Comparison of ENCODE assay signal across 12 cellular contexts in the genomic region with DNA sequence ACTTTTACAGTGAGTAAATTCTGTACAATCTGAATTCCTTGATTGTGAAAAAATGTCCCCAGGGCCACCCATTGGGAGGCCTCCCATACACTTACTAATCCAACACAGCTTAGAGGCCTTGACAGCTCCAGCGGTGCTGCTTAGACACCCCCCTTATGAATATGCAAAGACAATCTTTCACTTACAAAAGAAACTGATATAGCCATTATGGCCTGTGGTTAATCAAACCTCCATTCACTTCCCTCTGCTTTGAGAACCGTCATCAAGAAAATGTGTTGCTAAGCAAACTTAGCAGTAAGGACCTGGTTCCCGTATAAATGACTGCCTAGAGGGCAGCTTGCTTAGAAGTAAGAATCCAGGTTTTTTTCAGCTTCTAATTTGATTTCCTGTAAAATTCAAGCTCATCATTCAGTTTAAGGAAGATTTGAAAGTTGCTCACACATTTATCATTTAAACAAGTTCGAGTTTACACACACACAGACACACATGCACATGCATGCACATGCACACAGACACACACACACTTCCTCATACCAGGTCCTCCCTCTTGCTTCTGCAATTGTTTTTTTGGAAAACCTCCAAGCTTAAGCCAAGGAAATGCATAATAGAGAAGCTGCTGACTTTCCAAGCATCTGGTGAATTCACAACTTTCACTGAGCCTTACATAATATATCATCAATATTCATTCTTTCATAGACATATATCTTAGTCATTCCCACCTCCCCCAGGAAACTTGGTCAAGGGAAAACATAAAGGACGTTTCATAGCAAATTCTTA.
DNase-seq lines count a peak whose midpoint lies in the region; ATAC-seq and TF ChIP-seq lines count a peak whose summit lies in the region.
"Had no signal": no experiment of that assay in that cellular context is flagged by ENCODE, and none has a peak within 500 bp of the region (broad histone marks: within the 10 kb centered on the region; RNA-seq: fewer than 3 reads in every experiment).

No MANE protein-coding gene starts in this region.

- WGBS in right cardiac atrium, result 24% methylated on average over 5 of the region's 5 CpGs
- WGBS in smooth muscle cell (ENCODE audit: low lambda C conversion rate), result 38% methylated on average over 5 of the region's 5 CpGs
- 17 to 25% (median 18%) methylated on average over 5 of the region's 5 CpGs for WGBS in ovary, 3 donors
- WGBS in mesenchymal stem cell, result 69% methylated on average over 5 of the region's 5 CpGs

- H3K79me1 ChIP-seq in mesenchymal stem cell (replicated peaks; ENCODE audit: low read length, poor library complexity, severe bottlenecking), result no peaks in the 10 kb centered on the region

- no peak overlapping the region for H3K23ac ChIP-seq in mesenchymal stem cell (ENCODE audit: low read length in 2 of 2)

- no peak overlapping the region for H3K27ac ChIP-seq in right cardiac atrium (ENCODE audit: low read length)
- H3K27ac ChIP-seq in smooth muscle cell (ENCODE audit: low read depth), result no peak overlapping the region
- no peak overlapping the region for H3K27ac ChIP-seq in ovary
- no peak overlapping the region for H3K27ac ChIP-seq in mesenchymal stem cell (ENCODE audit: low read length, poor library complexity, severe bottlenecking)

- H3K27me3 ChIP-seq in adipocyte (replicated peaks; ENCODE audit: control insufficient read depth, insufficient read depth, low read length), result peaks cover 8% of the 10 kb centered on the region
- H3K27me3 ChIP-seq in right cardiac atrium (ENCODE audit: control insufficient read depth, insufficient read depth), result no peaks in the 10 kb centered on the region
- no peaks in the 10 kb centered on the region for H3K27me3 ChIP-seq in smooth muscle cell (ENCODE audit: low read depth)
- H3K27me3 ChIP-seq in ovary, result no peaks in the 10 kb centered on the region
- peaks cover 0 to 8% of the 10 kb centered on the region in 2 experiments for H3K27me3 ChIP-seq in mesenchymal stem cell (ENCODE audit: control insufficient read depth in 1 of 2, insufficient read depth in 1 of 2, low read length in 2 of 2)

- H4K91ac ChIP-seq in mesenchymal stem cell (ENCODE audit: low read length), result no peak overlapping the region

- no peaks in the 10 kb centered on the region for H4K20me1 ChIP-seq in smooth muscle cell (ENCODE audit: low read depth)

- H3K79me2 ChIP-seq in smooth muscle cell (ENCODE audit: low read depth), result no peaks in the 10 kb centered on the region

- no peak overlapping the region for H3K18ac ChIP-seq in mesenchymal stem cell (ENCODE audit: low read depth in 1 of 2, low read length in 2 of 2)

- peak; percentile 35 for DNase-seq in NCI-H2029 (lab: John Stamatoyannopoulos, UW)
- no peak for DNase-seq in NCI-H2029 treated with DMSO at 0.1 percent for 48 hours (lab: John Stamatoyannopoulos, UW)
- DNase-seq in adipocyte (ENCODE audit: low read depth), result peak; percentile 33
- no peak for DNase-seq in right cardiac atrium
- DNase-seq in smooth muscle cell (lab: John Stamatoyannopoulos, UW; ENCODE audit: unreplicated experiment), result no peak
- DNase-seq in ovary, result no peak
- DNase-seq in mesenchymal stem cell, result no peak
- DNase-seq: activated CD8-positive, alpha-beta T cell treated with anti-CD3 and anti-CD28 coated beads for 36 hours; kidney; NCI-H510A; T-helper 1 cell had no signal

- no peak overlapping the region for H2BK5ac ChIP-seq in mesenchymal stem cell (ENCODE audit: low read depth, low read length, poor library complexity, severe bottlenecking)

- intact Hi-C loops in right cardiac atrium (cut with DNase I) (no loop called here), ovary (cut with DNase I) (no loop called here)

- no peak overlapping the region for H3K14ac ChIP-seq in mesenchymal stem cell (ENCODE audit: low read length in 2 of 2)

- H3K9ac ChIP-seq in adipocyte (ENCODE audit: low read length) (no peak overlapping the region), smooth muscle cell (ENCODE audit: low read depth) (no peak overlapping the region), mesenchymal stem cell (ENCODE audit: low read length) (no peak overlapping the region)

- H3K4me2 ChIP-seq in smooth muscle cell, result peak overlapping the region; percentile 9
- no peak overlapping the region for H3K4me2 ChIP-seq in mesenchymal stem cell (ENCODE audit: low read length, poor library complexity, severe bottlenecking)

- H3K4me1 ChIP-seq in adipocyte (ENCODE audit: control insufficient read depth, insufficient read depth, low read length) (peaks cover 16% of the 10 kb centered on the region), right cardiac atrium (ENCODE audit: control insufficient read depth, insufficient read depth, low read length) (peaks cover 5% of the 10 kb centered on the region), smooth muscle cell (ENCODE audit: low read depth) (peaks cover 10% of the 10 kb centered on the region), ovary (ENCODE audit: insufficient read depth) (peaks cover 3% of the 10 kb centered on the region), mesenchymal stem cell (ENCODE audit: control insufficient read depth, insufficient read depth, low read depth, low read length) (no peaks in the 10 kb centered on the region)

- no peak overlapping the region for H2BK12ac ChIP-seq in mesenchymal stem cell (ENCODE audit: low read length in 2 of 2)

- no peak for TF ChIP-seq POLR2A in ovary (IDR thresholded peaks at IDR 0.05)

- ATAC-seq in right cardiac atrium (peak; percentile 58 to 69), HG02763 (IDR thresholded peaks at IDR 0.05; ENCODE audit: unreplicated experiment) (no peak)
- ATAC-seq: activated CD8-positive, alpha-beta T cell treated with anti-CD3 and anti-CD28 coated beads for 36 hours had no signal

- H3K4me3 ChIP-seq in adipocyte (ENCODE audit: low read length), result no peak overlapping the region
- no peak overlapping the region for H3K4me3 ChIP-seq in right cardiac atrium (ENCODE audit: low read length)
- no peak overlapping the region for H3K4me3 ChIP-seq in smooth muscle cell
- no peak overlapping the region for H3K4me3 ChIP-seq in ovary
- no peak overlapping the region for H3K4me3 ChIP-seq in mesenchymal stem cell (ENCODE audit: insufficient read depth in 1 of 2, low read depth in 1 of 2, low read length in 2 of 2)

- no peak for TF ChIP-seq EP300 in ovary (IDR thresholded peaks at IDR 0.05)

- H4K8ac ChIP-seq in mesenchymal stem cell (ENCODE audit: low read length), result no peak overlapping the region

- no peak overlapping the region for H3K4ac ChIP-seq in mesenchymal stem cell (ENCODE audit: low read depth in 1 of 2, low read length in 2 of 2)

- no peak for TF ChIP-seq CTCF in smooth muscle cell (IDR thresholded peaks at IDR 0.05; ENCODE audit: borderline replicate concordance, insufficient read depth, poor library complexity, severe bottlenecking)
- no peak for TF ChIP-seq CTCF in ovary (IDR thresholded peaks at IDR 0.05)

- H2AFZ ChIP-seq in smooth muscle cell (ENCODE audit: low read depth) (peak overlapping the region; percentile 34), mesenchymal stem cell (ENCODE audit: low read depth, low read length) (no peak overlapping the region)

- H3K9me3 ChIP-seq in adipocyte (ENCODE audit: control insufficient read depth, low read length) (no peaks in the 10 kb centered on the region), right cardiac atrium (ENCODE audit: control insufficient read depth, low read length) (no peaks in the 10 kb centered on the region), smooth muscle cell (replicated peaks; ENCODE audit: low read depth) (no peaks in the 10 kb centered on the region), ovary (no peaks in the 10 kb centered on the region), mesenchymal stem cell (ENCODE audit: control insufficient read depth, low read length) (no peaks in the 10 kb centered on the region)

- H3K36me3 ChIP-seq in adipocyte (ENCODE audit: control insufficient read depth, insufficient read depth, low read length, severe bottlenecking), result no peaks in the 10 kb centered on the region
- H3K36me3 ChIP-seq in smooth muscle cell (ENCODE audit: low read depth), result no peaks in the 10 kb centered on the region
- H3K36me3 ChIP-seq in ovary, result no peaks in the 10 kb centered on the region
- H3K36me3 ChIP-seq in mesenchymal stem cell (ENCODE audit: control insufficient read depth in 1 of 2, insufficient read depth in 2 of 2, low read depth in 1 of 2, low read length in 2 of 2), result no peaks in the 10 kb centered on the region

- H3F3A ChIP-seq in smooth muscle cell (ENCODE audit: low read depth), result no peaks in the 10 kb centered on the region

- no peak overlapping the region for H2AK5ac ChIP-seq in mesenchymal stem cell (ENCODE audit: low read length, severe bottlenecking)

- no peak overlapping the region for H2BK120ac ChIP-seq in mesenchymal stem cell (ENCODE audit: low read depth, low read length)

- no peak overlapping the region for H2BK15ac ChIP-seq in mesenchymal stem cell (ENCODE audit: low read depth, poor library complexity, severe bottlenecking)

Comparison
In these comparisons a context has a peak if more than half of its experiments do, and no peak if none do; other contexts are left out.
1. DNase-seq: peak in NCI-H2029 (single experiment) and adipocyte (single experiment); none in NCI-H2029 treated with DMSO at 0.1 percent for 48 hours (single experiment), right cardiac atrium (0 of 3), smooth muscle cell (single experiment), ovary (0 of 5) and mesenchymal stem cell (single experiment).